8 cellular contexts compared by ENCODE assay signal in genomic region chr22:36331912-36332622, GRCh38. TPM values are rescaled to one million over a fixed set of nuclear protein-coding genes. Genes with fewer than 3 reads are reported as not detected.
DNase-seq lines count a peak whose midpoint lies in the region; ATAC-seq and TF ChIP-seq lines count a peak whose summit lies in the region.

No MANE protein-coding gene starts in this region.

- peaks cover 98% of the 10 kb centered on the region for H3K4me1 Mint-ChIP-seq in activated CD4-positive, alpha-beta memory T cell treated with anti-CD3 and anti-CD28 coated beads, Interleukin-2, amount 10 ng/mL, durations not matched to agents 7 days and 5 days
- peaks cover 83% of the 10 kb centered on the region for H3K4me1 Mint-ChIP-seq in nephron

- H3K27ac Mint-ChIP-seq in activated CD4-positive, alpha-beta memory T cell treated with anti-CD3 and anti-CD28 coated beads, Interleukin-2, amount 10 ng/mL, durations not matched to agents 7 days and 5 days, result peak overlapping the region; percentile 100
- peak overlapping the region; percentile 95 to 100 (median 99) for H3K27ac Mint-ChIP-seq in nephron

- no peak for TF ChIP-seq CTCF in nephron (IDR thresholded peaks at IDR 0.05; ENCODE audit: unreplicated experiment in 3 of 3)

- H3K27me3 Mint-ChIP-seq in activated CD4-positive, alpha-beta memory T cell treated with anti-CD3 and anti-CD28 coated beads, Interleukin-2, amount 10 ng/mL, durations not matched to agents 7 days and 5 days, result no peaks in the 10 kb centered on the region
- no peaks in the 10 kb centered on the region for H3K27me3 Mint-ChIP-seq in nephron (ENCODE audit: low read depth)

- H3K36me3 Mint-ChIP-seq in activated CD4-positive, alpha-beta memory T cell treated with anti-CD3 and anti-CD28 coated beads, Interleukin-2, amount 10 ng/mL, durations not matched to agents 7 days and 5 days (ENCODE audit: low read depth), result peaks cover 100% of the 10 kb centered on the region
- H3K36me3 Mint-ChIP-seq in nephron (ENCODE audit: low read depth), result peaks cover 57% of the 10 kb centered on the region

- H3K9me3 Mint-ChIP-seq in activated CD4-positive, alpha-beta memory T cell treated with anti-CD3 and anti-CD28 coated beads, Interleukin-2, amount 10 ng/mL, durations not matched to agents 7 days and 5 days, result no peaks in the 10 kb centered on the region
- H3K9me3 Mint-ChIP-seq in nephron, result no peaks in the 10 kb centered on the region

- H3K4me3 Mint-ChIP-seq in activated CD4-positive, alpha-beta memory T cell treated with anti-CD3 and anti-CD28 coated beads, Interleukin-2, amount 10 ng/mL, durations not matched to agents 7 days and 5 days, result peak overlapping the region; percentile 82
- H3K4me3 Mint-ChIP-seq in nephron, result peak overlapping the region in 2 of 3 experiments; percentile 39 to 51

- DNase-seq in NCI-H1694 (lab: John Stamatoyannopoulos, UW) (peak; percentile 53), NCI-H128 (lab: John Stamatoyannopoulos, UW; ENCODE audit: unreplicated experiment) (no peak), NCI-H2081 treated with DMSO at 0.1 percent for 48 hours (lab: John Stamatoyannopoulos, UW) (no peak), cortex of kidney (lab: John Stamatoyannopoulos, UW) (no peak)
- peak; percentile 79 for DNase-seq in activated CD4-positive, alpha-beta memory T cell treated with anti-CD3 and anti-CD28 coated beads, Interleukin-2, amount 10 ng/mL, durations not matched to agents 7 days and 5 days

- ATAC-seq in GM19025 (IDR thresholded peaks at IDR 0.05; ENCODE audit: low read depth, unreplicated experiment), result peak; percentile 2
- ATAC-seq in esophagus mucosa, result peak; percentile 5

- POLR2A ChIA-PET in activated CD4-positive, alpha-beta memory T cell treated with anti-CD3 and anti-CD28 coated beads, Interleukin-2, amount 10 ng/mL, durations not matched to agents 7 days and 5 days (lab: Charles Lee), result interaction anchor here (0.9 to 16.7 kb wide), 23 partner anchors 8 to 196 kb away, joined by 3 to 355 read pairs (median 6); partner anchors contain the start of genes APOL2, FOXRED2 and MYH9

- CTCF ChIA-PET in activated CD4-positive, alpha-beta memory T cell treated with anti-CD3 and anti-CD28 coated beads, Interleukin-2, amount 10 ng/mL, durations not matched to agents 7 days and 5 days (lab: Charles Lee), result interaction anchor here (0.9 to 4.5 kb wide), 13 partner anchors 12 to 155 kb away, joined by 3 to 20 read pairs (median 7); partner anchors contain the start of genes APOL2 and MYH9

RNA-seq across cellular contexts. Expression of gene MYH9, which starts 55.7 kb away (rescaled TPM):
- 100 to 1,000 TPM; 840 to 865 TPM for total RNA-seq in activated CD4-positive, alpha-beta memory T cell treated with anti-CD3 and anti-CD28 coated beads, Interleukin-2, amount 10 ng/mL, durations not matched to agents 7 days and 5 days
- 487 TPM for total RNA-seq in esophagus mucosa

Comparison
In these comparisons a context has a peak if more than half of its experiments do, and no peak if none do; other contexts are left out.
1. DNase-seq: peak in NCI-H1694 (single experiment) and activated CD4-positive, alpha-beta memory T cell treated with anti-CD3 and anti-CD28 coated beads, Interleukin-2, amount 10 ng/mL, durations not matched to agents 7 days and 5 days (single experiment); none in NCI-H128 (single experiment), NCI-H2081 treated with DMSO at 0.1 percent for 48 hours (single experiment) and cortex of kidney (single experiment).